23 cellular contexts compared by ENCODE assay signal in genomic region chr16:10339777-10340752, GRCh38. TPM values are rescaled to one million over a fixed set of nuclear protein-coding genes. Genes with fewer than 3 reads are reported as not detected.
DNase-seq lines count a peak whose midpoint lies in the region; ATAC-seq and TF ChIP-seq lines count a peak whose summit lies in the region.
"Had no signal": no experiment of that assay in that cellular context is flagged by ENCODE, and none has a peak within 500 bp of the region (broad histone marks: within the 10 kb centered on the region; RNA-seq: fewer than 3 reads in every experiment).

No MANE protein-coding gene starts in this region.

- WGBS in endodermal cell (ENCODE audit: insufficient coverage in 1 of 2, insufficient read length in 1 of 2), 2 experiments: 93 to 98% methylated on average over 7 to 8 of the region's 8 CpGs

- no peaks in the 10 kb centered on the region for H3K79me2 ChIP-seq in Karpas-422 (ENCODE audit: low read length)

- no peaks in the 10 kb centered on the region for H4K20me1 ChIP-seq in Karpas-422 (ENCODE audit: insufficient read depth, low read depth, low read length)

- H3K27ac ChIP-seq in Karpas-422 (ENCODE audit: low read length) (peak overlapping the region; percentile 99), RWPE1 (peak overlapping the region; percentile 96), endodermal cell (ENCODE audit: low read depth, low read length) (no peak overlapping the region)
- H3K27ac ChIP-seq: esophagus squamous epithelium, psoas muscle had no signal

- ATAC-seq in GM21390 (IDR thresholded peaks at IDR 0.05; ENCODE audit: unreplicated experiment): no peak
- ATAC-seq: activated CD8-positive, alpha-beta T cell treated with anti-CD3 and anti-CD28 coated beads for 36 hours; psoas muscle had no signal

- POLR2A ChIA-PET in RWPE1 (lab: Yijun Ruan, JAX; ENCODE audit: low non-redundant PET): no interaction called here

- H3K4me2 ChIP-seq in Karpas-422 (ENCODE audit: low read depth, low read length, poor library complexity, severe bottlenecking): no peak overlapping the region
- H3K4me2 ChIP-seq: smooth muscle cell had no signal

- H3K9ac ChIP-seq in Karpas-422 (ENCODE audit: low read length): no peak overlapping the region
- H3K9ac ChIP-seq in endodermal cell (ENCODE audit: extremely low read depth, low read length, poor library complexity, severe bottlenecking): no peak overlapping the region

- H3K9me2 ChIP-seq in Karpas-422 (replicated peaks; ENCODE audit: insufficient read depth, low read length): no peaks in the 10 kb centered on the region

- DNase-seq in CD1c-positive myeloid dendritic cell (ENCODE audit: extremely low spot score) (peak; percentile 51), Karpas-422 (peak; percentile 55), RWPE1 (ENCODE audit: low spot score) (no peak), endodermal cell (no peak), NCI-H146 treated with DMSO at 0.1 percent for 48 hours (lab: John Stamatoyannopoulos, UW; ENCODE audit: unreplicated experiment) (no peak), NCI-H1436 treated with DMSO at 0.1 percent for 48 hours (lab: John Stamatoyannopoulos, UW) (no peak), HPDE6-E6E7 (ENCODE audit: extremely low spot score) (no peak)
- DNase-seq: activated CD8-positive, alpha-beta T cell treated with anti-CD3 and anti-CD28 coated beads for 36 hours; activated naive CD4-positive, alpha-beta T cell treated with Interleukin-2 at 50 U/mL for 16 hours; activated T-cell treated with anti-CD3 and anti-CD28 coated beads, Interleukin-2, amount 50 U/mL, for 1 hour; aorta; CD4-positive, CD25-positive, alpha-beta regulatory T cell; central memory CD4-positive, alpha-beta T cell; esophagus squamous epithelium; midbrain; NCI-H146; NCI-H2171 treated with DMSO at 0.1 percent for 48 hours; NCI-H82; psoas muscle; stimulated activated CD4-positive, alpha-beta T cell treated with anti-CD3 and anti-CD28 coated beads, Interleukin-4, amount 100 ng/mL, for 4 hours had no signal

- no peak overlapping the region for H3K27ac Mint-ChIP-seq in endodermal cell
- H3K27ac Mint-ChIP-seq: activated CD8-positive, alpha-beta T cell treated with anti-CD3 and anti-CD28 coated beads for 36 hours had no signal

- H3K4me3 Mint-ChIP-seq in endodermal cell: no peak overlapping the region
- H3K4me3 Mint-ChIP-seq: activated CD8-positive, alpha-beta T cell treated with anti-CD3 and anti-CD28 coated beads for 36 hours; neural crest cell had no signal

- peaks cover 27% of the 10 kb centered on the region for H3K4me1 ChIP-seq in Karpas-422 (ENCODE audit: low read length)
- H3K4me1 ChIP-seq in endodermal cell (ENCODE audit: control insufficient read depth, insufficient read depth, low read length): no peaks in the 10 kb centered on the region
- H3K4me1 ChIP-seq: esophagus squamous epithelium, psoas muscle had no signal

- H3K9me3 ChIP-seq in Karpas-422 (ENCODE audit: low read length): peaks cover 28% of the 10 kb centered on the region
- peaks cover 54% of the 10 kb centered on the region for H3K9me3 ChIP-seq in endodermal cell (ENCODE audit: control insufficient read depth, low read length)

- CTCF ChIA-PET in RWPE1 (lab: Yijun Ruan, JAX): interaction anchor here (0.6 kb wide), 1 partner anchor 74 kb away, joined by 3 read pairs; no protein-coding TSS in a partner anchor

- H3K9me3 Mint-ChIP-seq in endodermal cell: peaks cover 68% of the 10 kb centered on the region

- peaks cover 12% of the 10 kb centered on the region for H3K36me3 Mint-ChIP-seq in endodermal cell (ENCODE audit: low read depth)

- H3K4me3 ChIP-seq in Karpas-422 (ENCODE audit: low read length) (no peak overlapping the region), endodermal cell (ENCODE audit: low read length) (peak overlapping the region; percentile 43)
- H3K4me3 ChIP-seq: esophagus squamous epithelium, psoas muscle, smooth muscle cell had no signal

- H3K27me3 Mint-ChIP-seq in endodermal cell (ENCODE audit: insufficient read depth): no peaks in the 10 kb centered on the region
- H3K27me3 Mint-ChIP-seq: activated CD8-positive, alpha-beta T cell treated with anti-CD3 and anti-CD28 coated beads for 36 hours had no signal

- H3K27me3 ChIP-seq in Karpas-422 (ENCODE audit: low read length) (no peaks in the 10 kb centered on the region), endodermal cell (ENCODE audit: control insufficient read depth, insufficient read depth, low read length, poor library complexity, severe bottlenecking) (no peaks in the 10 kb centered on the region)
- H3K27me3 ChIP-seq: esophagus squamous epithelium had no signal

- no peaks in the 10 kb centered on the region for H3K4me1 Mint-ChIP-seq in endodermal cell
- H3K4me1 Mint-ChIP-seq: neural crest cell had no signal

- H3K36me3 ChIP-seq in Karpas-422 (ENCODE audit: insufficient read depth, low read length): peaks cover 2% of the 10 kb centered on the region; the same call in 1 of the 2 replicates
- no peaks in the 10 kb centered on the region for H3K36me3 ChIP-seq in endodermal cell (ENCODE audit: control insufficient read depth, insufficient read depth, low read length)
- H3K36me3 ChIP-seq: esophagus squamous epithelium had no signal

- no peak overlapping the region for H2AFZ ChIP-seq in Karpas-422 (ENCODE audit: low read length)

- no peak for TF ChIP-seq CTCF in RWPE1 (conservative IDR thresholded peaks at IDR 0.05; ENCODE audit: low read depth)
- no peak for TF ChIP-seq CTCF in endodermal cell (conservative IDR thresholded peaks at IDR 0.05)

RNA-seq across cellular contexts. Expression of gene ATF7IP2, which starts 45.8 kb away (rescaled TPM):
- 31.0 and 57.3 TPM in 2 replicates for total RNA-seq in Karpas-422 (2014; rRNA removed; shearing (Covaris generic); ENCODE audit: low replicate concordance)
- 10 to 100 TPM; 20.5 to 22.8 TPM for total RNA-seq in endodermal cell
- polyA plus RNA-seq in endodermal cell (2013, experiment 1 of 2): 12.0 TPM
- 13.0 TPM for polyA plus RNA-seq in endodermal cell (2013, experiment 2 of 2)

Comparison
In these comparisons a context has a peak if more than half of its experiments do, and no peak if none do; other contexts are left out.
1. DNase-seq: peak in CD1c-positive myeloid dendritic cell (single experiment) and Karpas-422 (single experiment); none in RWPE1 (single experiment), endodermal cell (single experiment), NCI-H146 treated with DMSO at 0.1 percent for 48 hours (single experiment), NCI-H1436 treated with DMSO at 0.1 percent for 48 hours (single experiment) and HPDE6-E6E7 (single experiment).